Comparison of ENCODE assay signal across 16 cellular contexts in the genomic region with DNA sequence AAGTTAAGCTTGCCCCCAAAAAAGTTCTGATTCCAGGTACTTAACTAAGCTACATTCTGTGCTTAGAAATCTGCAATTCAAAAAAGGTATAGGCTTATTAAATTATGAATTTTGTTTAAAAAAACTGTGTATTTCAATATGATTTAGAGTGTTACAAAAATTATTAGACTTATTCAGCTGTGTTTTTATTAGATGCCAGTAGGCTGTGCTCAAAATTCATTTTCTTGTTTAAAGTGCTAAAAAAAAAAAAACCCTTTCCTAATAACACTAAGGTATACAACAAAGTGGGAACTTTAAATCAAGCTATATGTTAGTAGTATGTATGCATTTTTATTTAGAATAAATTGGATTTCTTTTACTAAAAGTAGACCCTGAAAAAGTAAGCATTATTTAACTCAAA. TPM values are rescaled to one million over a fixed set of nuclear protein-coding genes. Genes with fewer than 3 reads are reported as not detected.
DNase-seq lines count a peak whose midpoint lies in the region; ATAC-seq and TF ChIP-seq lines count a peak whose summit lies in the region.
"Had no signal": no experiment of that assay in that cellular context is flagged by ENCODE, and none has a peak within 500 bp of the region (broad histone marks: within the 10 kb centered on the region; RNA-seq: fewer than 3 reads in every experiment).

No MANE protein-coding gene starts in this region.

- H3K4me3 Mint-ChIP-seq in stimulated activated effector memory CD8-positive, alpha-beta T cell treated with anti-CD3 and anti-CD28 coated beads, Interleukin-12 subunit alpha, Interleukin-12 subunit beta, amount 100 ng/mL, for 72 hours, result no peak overlapping the region
- no peak overlapping the region for H3K4me3 Mint-ChIP-seq in T-cell
- H3K4me3 Mint-ChIP-seq: B cell; CD4-positive, alpha-beta memory T cell; HFFc6 had no signal

- no peak overlapping the region for H3K27ac Mint-ChIP-seq in stimulated activated effector memory CD8-positive, alpha-beta T cell treated with anti-CD3 and anti-CD28 coated beads, Interleukin-12 subunit alpha, Interleukin-12 subunit beta, amount 100 ng/mL, for 72 hours
- no peak overlapping the region for H3K27ac Mint-ChIP-seq in T-cell
- H3K27ac Mint-ChIP-seq: B cell; CD4-positive, alpha-beta memory T cell; HFFc6 had no signal

- no peak overlapping the region for H3K27ac ChIP-seq in C4-2B
- H3K27ac ChIP-seq in OCI-LY7 (ENCODE audit: low read depth, low read length, poor library complexity, severe bottlenecking), result no peak overlapping the region
- H3K27ac ChIP-seq in VCaP, result peak overlapping the region; percentile 46
- H3K27ac ChIP-seq: HL-60 had no signal

- BruUV-seq in OCI-LY7 (replicated peaks; lab: Mats Ljungman, UMichigan), result no TSS peak

- H3K4me1 ChIP-seq in OCI-LY7 (ENCODE audit: insufficient read depth, low read length, poor library complexity, severe bottlenecking), result no peaks in the 10 kb centered on the region

- no peak for DNase-seq in OCI-LY7 (ENCODE audit: low spot score)
- no peak for DNase-seq in stimulated activated effector memory CD8-positive, alpha-beta T cell treated with anti-CD3 and anti-CD28 coated beads, Interleukin-12 subunit alpha, Interleukin-12 subunit beta, amount 100 ng/mL, for 72 hours (ENCODE audit: low spot score in 2 of 2)
- no peak for DNase-seq in GM10266 (ENCODE audit: extremely low spot score)
- DNase-seq in T-cell, result no peak
- DNase-seq in H4 (ENCODE audit: low spot score), result no peak
- DNase-seq: C1 segment of cervical spinal cord; CD4-positive, alpha-beta memory T cell; DMS79; GDM1; HCEC 1CT; HFFc6 had no signal

- no peak for ATAC-seq in stimulated activated effector memory CD8-positive, alpha-beta T cell treated with anti-CD3 and anti-CD28 coated beads, Interleukin-12 subunit alpha, Interleukin-12 subunit beta, amount 100 ng/mL, for 72 hours
- ATAC-seq in T-cell (replicated peaks in 1 of 4), result no peak

- no peaks in the 10 kb centered on the region for H3K9me3 ChIP-seq in OCI-LY7 (ENCODE audit: low read length)

- H3K27me3 Mint-ChIP-seq in T-cell, result peaks cover 5 to 8% of the 10 kb centered on the region in 2 donors
- H3K27me3 Mint-ChIP-seq: B cell had no signal

- H3K4me1 Mint-ChIP-seq in stimulated activated effector memory CD8-positive, alpha-beta T cell treated with anti-CD3 and anti-CD28 coated beads, Interleukin-12 subunit alpha, Interleukin-12 subunit beta, amount 100 ng/mL, for 72 hours, result no peaks in the 10 kb centered on the region
- no peaks in the 10 kb centered on the region for H3K4me1 Mint-ChIP-seq in T-cell
- H3K4me1 Mint-ChIP-seq: CD4-positive, alpha-beta memory T cell had no signal

- TF ChIP-seq CTCF in C4-2B (conservative IDR thresholded peaks at IDR 0.05) (peak; percentile 37), LNCAP (IDR thresholded peaks at IDR 0.05) (peak; percentile 41), OCI-LY7 (conservative IDR thresholded peaks at IDR 0.05; ENCODE audit: low read length) (0 out of 2 replicates have a peak, but pooled peaks have one; percentile 24), VCaP (conservative IDR thresholded peaks at IDR 0.05) (peak; percentile 66), GM10266 (IDR thresholded peaks at IDR 0.05; ENCODE audit: control insufficient read depth, insufficient read depth, low read depth, missing control alignments) (no peak)

- H3K36me3 ChIP-seq in OCI-LY7 (ENCODE audit: insufficient read depth, low read length), result no peaks in the 10 kb centered on the region

- no peak overlapping the region for H3K4me3 ChIP-seq in OCI-LY7 (ENCODE audit: low read depth, low read length, poor library complexity, severe bottlenecking)

- H4K20me1 ChIP-seq in OCI-LY7 (ENCODE audit: insufficient read depth, low read length), result no peaks in the 10 kb centered on the region

- no peaks in the 10 kb centered on the region for H3K36me3 Mint-ChIP-seq in stimulated activated effector memory CD8-positive, alpha-beta T cell treated with anti-CD3 and anti-CD28 coated beads, Interleukin-12 subunit alpha, Interleukin-12 subunit beta, amount 100 ng/mL, for 72 hours
- no peaks in the 10 kb centered on the region for H3K36me3 Mint-ChIP-seq in T-cell
- H3K36me3 Mint-ChIP-seq: CD4-positive, alpha-beta memory T cell had no signal

- H3K9me2 ChIP-seq in OCI-LY7 (ENCODE audit: insufficient read depth, low read length), result no peaks in the 10 kb centered on the region

- H3K4me2 ChIP-seq in OCI-LY7 (ENCODE audit: low read length), result no peak overlapping the region

- intact Hi-C loops in OCI-LY7 (cut with micrococcal nuclease; ENCODE audit: unreplicated experiment), result loop anchor here (5.0 kb wide), 3 partner anchors 147 to 237 kb away; partner anchors contain the start of genes DHRS7 and PCNX4

- H2AFZ ChIP-seq in OCI-LY7 (ENCODE audit: low read length), result no peak overlapping the region

- H3K9me3 Mint-ChIP-seq in stimulated activated effector memory CD8-positive, alpha-beta T cell treated with anti-CD3 and anti-CD28 coated beads, Interleukin-12 subunit alpha, Interleukin-12 subunit beta, amount 100 ng/mL, for 72 hours, result peaks cover 3% of the 10 kb centered on the region
- peaks cover 0 to 5% (median 3%) of the 10 kb centered on the region in 3 donors for H3K9me3 Mint-ChIP-seq in T-cell
- H3K9me3 Mint-ChIP-seq: HFFc6 had no signal

- H3K79me2 ChIP-seq in OCI-LY7 (ENCODE audit: insufficient read depth, low read depth, low read length), result no peaks in the 10 kb centered on the region

- POLR2A ChIA-PET in OCI-LY7 (lab: Charles Lee), result interaction anchor here (0.6 to 1.5 kb wide), 9 partner anchors 9 to 238 kb away, joined by 3 to 10 read pairs (median 4); partner anchors contain the start of genes DHRS7 and PCNX4
- POLR2A ChIA-PET in T-cell (lab: Charles Lee), result interaction anchor here in 1 of 2 donors (0.6 to 0.9 kb wide), 2 partner anchors 214 to 322 kb away, joined by 3 to 4 read pairs; no protein-coding TSS in a partner anchor

- CTCF ChIA-PET in OCI-LY7 (lab: Charles Lee; ENCODE audit: unreplicated experiment) (interaction anchor here (0.9 kb wide), 1 partner anchor 20 kb away, joined by 3 read pairs; no protein-coding TSS in a partner anchor), T-cell (lab: Charles Lee) (interaction anchor here (0.6 to 0.7 kb wide), 4 partner anchors 17 to 1587 kb away, joined by 3 to 9 read pairs (median 3); no protein-coding TSS in a partner anchor)

RNA-seq across cellular contexts. Expression of gene LRRC9, which starts 25.0 kb away (rescaled TPM):
- total RNA-seq in OCI-LY7 (2014; rRNA removed; shearing (Covaris generic)), result not detected in 2 replicates
- total RNA-seq in OCI-LY7 (2022), result 0.65 and 0.74 TPM in 2 replicates
- not detected for total RNA-seq in T-cell
- total RNA-seq in H4 (2014; rRNA removed; shearing (Covaris generic)), result not detected in 2 replicates
- total RNA-seq: B cell, HFFc6 had no signal
